In the genomic region with DNA sequence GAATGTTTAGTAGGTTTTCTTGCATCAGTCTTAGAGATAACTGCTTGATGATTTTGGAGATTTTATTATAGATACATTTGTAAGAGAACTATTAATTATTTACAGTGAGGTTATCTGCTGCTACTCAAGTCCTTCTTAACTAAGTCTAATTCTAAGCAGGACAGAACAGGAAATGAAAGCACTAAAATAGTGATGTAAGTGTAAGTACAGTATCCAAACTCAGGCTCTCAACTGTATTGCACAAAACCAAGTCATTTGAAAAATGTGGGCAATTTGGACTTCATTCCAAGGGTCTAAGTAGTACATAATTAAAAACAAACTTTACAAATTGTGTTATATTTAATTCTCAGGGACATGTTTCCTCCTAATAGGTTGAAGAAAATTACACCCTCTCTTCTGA, we compare ENCODE assay signal across 12 cellular contexts.
DNase-seq lines count a peak whose midpoint lies in the region; ATAC-seq and TF ChIP-seq lines count a peak whose summit lies in the region.
"Had no signal": no experiment of that assay in that cellular context is flagged by ENCODE, and none has a peak within 500 bp of the region (broad histone marks: within the 10 kb centered on the region; RNA-seq: fewer than 3 reads in every experiment).

No MANE protein-coding gene starts in this region.

- DNase-seq in SIG-M5 treated with dmso at 0.1 percent for 504 hours (lab: John Stamatoyannopoulos, UW; ENCODE audit: unreplicated experiment) (peak; percentile 17), SIG-M5 (lab: John Stamatoyannopoulos, UW) (no peak), GM23248 (peak; percentile 5), kidney tubule cell (ENCODE audit: low spot score) (peak; percentile 3), Calu3 (no peak), GM20000 (ENCODE audit: low spot score) (no peak)
- DNase-seq: cerebellar nuclear complex, HCEC 1CT, T1000 had no signal

- H4K20me1 ChIP-seq in GM23248 (ENCODE audit: insufficient read depth) = no peaks in the 10 kb centered on the region

- no peak for TF ChIP-seq CTCF in Calu3 (IDR thresholded peaks at IDR 0.05; ENCODE audit: unreplicated experiment)
- no peak for TF ChIP-seq CTCF in GM20000 (IDR thresholded peaks at IDR 0.05; ENCODE audit: extremely low read depth, missing control alignments)

- H3K4me3 Mint-ChIP-seq in Calu3 (ENCODE audit: low read depth, unreplicated experiment) = no peak overlapping the region

- intact Hi-C loops in Calu3 (cut with micrococcal nuclease; ENCODE audit: unreplicated experiment) = no loop called here

- H3K9ac ChIP-seq in GM23248 = no peak overlapping the region

- CTCF ChIA-PET in Calu3 (lab: Charles Lee) = no interaction called here

- no peaks in the 10 kb centered on the region for H3K27me3 Mint-ChIP-seq in Calu3 (ENCODE audit: unreplicated experiment)

- H3K27ac Mint-ChIP-seq in Calu3 (ENCODE audit: unreplicated experiment) = no peak overlapping the region

- H3K27ac ChIP-seq in GM23248 = no peak overlapping the region
- H3K27ac ChIP-seq: vagina had no signal

- H3K4me1 Mint-ChIP-seq in Calu3 (ENCODE audit: low read depth, unreplicated experiment) = no peaks in the 10 kb centered on the region

- no peaks in the 10 kb centered on the region for H3K36me3 Mint-ChIP-seq in Calu3 (ENCODE audit: insufficient read depth, unreplicated experiment)

- no peaks in the 10 kb centered on the region for H3F3A ChIP-seq in GM23248 (ENCODE audit: insufficient read depth)

- H2AFZ ChIP-seq in GM23248 = no peak overlapping the region

- H3K27me3 ChIP-seq in GM23248 (replicated peaks; ENCODE audit: insufficient read depth) = no peaks in the 10 kb centered on the region
- H3K27me3 ChIP-seq: vagina had no signal

- no peaks in the 10 kb centered on the region for H3K9me3 ChIP-seq in GM23248 (ENCODE audit: low read depth)
- H3K9me3 ChIP-seq: vagina had no signal

- no peak overlapping the region for H3K4me2 ChIP-seq in GM23248 (ENCODE audit: unreplicated experiment)

- H3K9me3 Mint-ChIP-seq in Calu3 (ENCODE audit: low read depth, unreplicated experiment) = no peaks in the 10 kb centered on the region

- H3K36me3 ChIP-seq in GM23248 (ENCODE audit: low read depth) = no peaks in the 10 kb centered on the region
- H3K36me3 ChIP-seq: vagina had no signal

- H3K9me2 ChIP-seq in GM23248 (ENCODE audit: insufficient read depth) = no peaks in the 10 kb centered on the region

- in situ Hi-C loops in GM23248 (cut with MboI) = no loop called here

- H3K79me2 ChIP-seq in GM23248 (ENCODE audit: insufficient read depth) = no peaks in the 10 kb centered on the region

- H3K4me1 ChIP-seq in GM23248 (ENCODE audit: insufficient read depth) = no peaks in the 10 kb centered on the region
- H3K4me1 ChIP-seq: vagina had no signal

- peak; percentile 94 for ATAC-seq in HG03457 (IDR thresholded peaks at IDR 0.05; ENCODE audit: unreplicated experiment)
- ATAC-seq in HG02970 (IDR thresholded peaks at IDR 0.05; ENCODE audit: low FRiP score, unreplicated experiment) = no peak

- no peak overlapping the region for H3K4me3 ChIP-seq in GM23248
- H3K4me3 ChIP-seq: vagina had no signal

- no TSS peak for BruUV-seq in Calu3 (replicated peaks; lab: Mats Ljungman, UMichigan)

Comparison
In these comparisons a context has a peak if more than half of its experiments do, and no peak if none do; other contexts are left out.
1. DNase-seq: peak in SIG-M5 treated with dmso at 0.1 percent for 504 hours (single experiment), GM23248 (single experiment) and kidney tubule cell (single experiment); none in SIG-M5 (single experiment), Calu3 (single experiment) and GM20000 (single experiment).